11 cellular contexts compared by ENCODE assay signal in genomic region chrX:118893923-118894322, GRCh38.
"Had no signal": no experiment of that assay in that cellular context is flagged by ENCODE, and none has a peak within 500 bp of the region (broad histone marks: within the 10 kb centered on the region; RNA-seq: fewer than 3 reads in every experiment).

No MANE protein-coding gene starts in this region.

- H3K9ac ChIP-seq: GM23248 had no signal

- H3K36me3 ChIP-seq: HAP-1 had no signal

- H3K4me2 ChIP-seq: GM23338 had no signal

- DNase-seq: GM23248, GOT3, H7, H9, HCEC 1CT, HFFc6 had no signal

- H3K9me3 ChIP-seq: HAP-1 had no signal

- H3K4me3 ChIP-seq: GM23248, GM23338, HAP-1 had no signal

- ATAC-seq: GM23338, HCT116 had no signal

- H2AFZ ChIP-seq: GM23248, GM23338 had no signal

- H3K27ac ChIP-seq: GM23248 had no signal

- H3K4me1 ChIP-seq: HAP-1 had no signal

- FAIRE-seq: H1, H54 had no signal
